ENCODE assay signal across 9 cellular contexts in the genomic region with DNA sequence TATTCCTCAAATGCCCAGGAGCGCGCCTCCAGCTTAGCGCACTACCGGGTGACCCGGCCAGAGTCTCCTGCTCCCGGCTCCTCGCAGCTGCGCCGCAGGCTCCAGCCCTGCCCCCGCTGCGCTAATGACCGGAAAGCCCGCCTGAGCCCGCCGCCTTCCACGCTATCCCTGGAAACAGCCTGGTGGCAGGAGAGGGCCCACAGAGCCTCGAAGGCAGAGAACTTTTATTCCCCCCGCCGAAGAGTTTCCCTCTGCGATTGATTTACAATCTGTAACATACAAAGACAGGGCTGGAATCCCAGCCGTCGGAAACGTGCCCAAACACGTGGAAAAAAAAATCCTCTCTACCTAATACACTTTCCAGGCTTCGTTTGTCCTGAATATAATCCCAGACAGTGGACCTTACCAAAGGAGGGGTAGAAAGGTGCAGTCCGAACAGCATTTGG. TPM values are rescaled to one million over a fixed set of nuclear protein-coding genes. Genes with fewer than 3 reads are reported as not detected.
DNase-seq lines count a peak whose midpoint lies in the region; ATAC-seq and TF ChIP-seq lines count a peak whose summit lies in the region.
"Had no signal": no experiment of that assay in that cellular context is flagged by ENCODE, and none has a peak within 500 bp of the region (broad histone marks: within the 10 kb centered on the region; RNA-seq: fewer than 3 reads in every experiment).

No MANE protein-coding gene starts in this region.

- H2AK5ac ChIP-seq in neuronal stem cell (ENCODE audit: low read depth, low read length) = no peak overlapping the region

- H2BK120ac ChIP-seq in neuronal stem cell (ENCODE audit: low read depth, low read length) = no peak overlapping the region

- H3K9me3 Mint-ChIP-seq in endothelial cell (ENCODE audit: unreplicated experiment) = no peaks in the 10 kb centered on the region

- H3K4me2 ChIP-seq in neuronal stem cell (ENCODE audit: insufficient read depth, low read length, poor library complexity, severe bottlenecking) = peak overlapping the region; percentile 75

- peak overlapping the region; percentile 81 for H3K27ac ChIP-seq in neuronal stem cell (replicated peaks; ENCODE audit: low read length)

- no peak overlapping the region for H3K4me3 Mint-ChIP-seq in endothelial cell (ENCODE audit: unreplicated experiment)

- H3K9me3 ChIP-seq in neuronal stem cell (replicated peaks in 1 of 2; ENCODE audit: control insufficient read depth in 2 of 2, insufficient read depth in 1 of 2, low read depth in 1 of 2, low read length in 2 of 2) (no peaks in the 10 kb centered on the region), MG63 (no peaks in the 10 kb centered on the region)

- H3K9ac ChIP-seq in neuronal stem cell (ENCODE audit: low read depth, low read length, poor library complexity) = peak overlapping the region; percentile 65

- peaks cover 6% of the 10 kb centered on the region for H3K79me1 ChIP-seq in neuronal stem cell (ENCODE audit: low read depth, low read length)

- no peaks in the 10 kb centered on the region for H3K36me3 Mint-ChIP-seq in endothelial cell (ENCODE audit: low read depth, unreplicated experiment)

- no peak for TF ChIP-seq CTCF in endothelial cell (IDR thresholded peaks at IDR 0.05; ENCODE audit: unreplicated experiment)

- peaks cover 23% of the 10 kb centered on the region for H3K4me1 Mint-ChIP-seq in endothelial cell (ENCODE audit: unreplicated experiment)

- H3K4ac ChIP-seq in neuronal stem cell (ENCODE audit: low read length) = no peak overlapping the region

- H4K91ac ChIP-seq in neuronal stem cell (ENCODE audit: low read depth, low read length, poor library complexity) = no peak overlapping the region

- H3K18ac ChIP-seq in neuronal stem cell (ENCODE audit: low read length) = peak overlapping the region; percentile 53

- peak overlapping the region; percentile 89 for H2AFZ ChIP-seq in neuronal stem cell (ENCODE audit: low read length)

- no peak overlapping the region for H2BK15ac ChIP-seq in neuronal stem cell (ENCODE audit: low read length)

- no peak for ATAC-seq in HG02798 (IDR thresholded peaks at IDR 0.05; ENCODE audit: poor library complexity, unreplicated experiment)

- H2BK5ac ChIP-seq in neuronal stem cell (ENCODE audit: low read length) = no peak overlapping the region

- H3K27ac Mint-ChIP-seq in endothelial cell (ENCODE audit: unreplicated experiment) = no peak overlapping the region

- DNase-seq in COR-L47 (lab: John Stamatoyannopoulos, UW) (peak; percentile 45), NCI-H146 (lab: John Stamatoyannopoulos, UW) (peak; percentile 91), endothelial cell (ENCODE audit: low spot score) (peak; percentile 68), neuronal stem cell (ENCODE audit: low spot score) (no peak), SHP77 (lab: John Stamatoyannopoulos, UW) (no peak), MG63 (no peak), hypothalamus (lab: John Stamatoyannopoulos, UW) (no peak)

- H3K27me3 Mint-ChIP-seq in endothelial cell (ENCODE audit: unreplicated experiment) = peaks cover 45% of the 10 kb centered on the region

- WGBS in neuronal stem cell (ENCODE audit: extremely low coverage in 2 of 2, insufficient read length in 2 of 2, insufficient replicate concordance in 1 of 2), 2 donors = no CpG with 5 or more reads among the region's 26 CpGs

- H4K8ac ChIP-seq in neuronal stem cell (ENCODE audit: low read depth, low read length) = no peak overlapping the region

- H3K36me3 ChIP-seq in neuronal stem cell (replicated peaks in 1 of 2; ENCODE audit: control insufficient read depth in 2 of 2, insufficient read depth in 2 of 2, low read length in 2 of 2) (peaks cover 22 to 28% of the 10 kb centered on the region in 2 donors), MG63 (no peaks in the 10 kb centered on the region)

- H3K23ac ChIP-seq in neuronal stem cell (ENCODE audit: low read depth, low read length, poor library complexity) = no peak overlapping the region

- H3K14ac ChIP-seq in neuronal stem cell (ENCODE audit: low read length) = no peak overlapping the region

- H2BK12ac ChIP-seq in neuronal stem cell (ENCODE audit: low read length) = no peak overlapping the region

- peaks cover 0 to 2% (median 0%) of the 10 kb centered on the region in 3 experiments for H3K27me3 ChIP-seq in neuronal stem cell (ENCODE audit: control insufficient read depth in 3 of 3, insufficient read depth in 3 of 3, low read depth in 1 of 3, low read length in 3 of 3)
- H3K27me3 ChIP-seq in MG63 = peaks cover 88% of the 10 kb centered on the region

- H3K4me3 ChIP-seq in neuronal stem cell (ENCODE audit: low read length in 2 of 2) (peak overlapping the region; percentile 71 to 98), MG63 (no peak overlapping the region)

- H3K4me1 ChIP-seq in neuronal stem cell (ENCODE audit: control insufficient read depth in 2 of 2, insufficient read depth in 1 of 2, low read depth in 1 of 2, low read length in 2 of 2) = peaks cover 20 to 22% of the 10 kb centered on the region in 2 donors

RNA-seq across cellular contexts. Expression of a gene that starts 1.5 kb away (rescaled TPM):
- 1.9 TPM for total RNA-seq in endothelial cell (ENCODE audit: unreplicated experiment)
- polyA plus RNA-seq in neuronal stem cell (2013, experiment 1 of 2) = 481 TPM
- 461 TPM for polyA plus RNA-seq in neuronal stem cell (2013, experiment 2 of 2)
- total RNA-seq in MG63 (2014; rRNA removed; shearing (Covaris generic); ENCODE audit: low replicate concordance) = not detected in 2 replicates
- total RNA-seq: dermis microvascular lymphatic vessel endothelial cell had no signal

RNA-seq across cellular contexts. Expression of a gene that starts 39.4 kb away (rescaled TPM):
- total RNA-seq in endothelial cell (ENCODE audit: unreplicated experiment) = 41.0 TPM
- 71.6 TPM for polyA plus RNA-seq in neuronal stem cell (2013, experiment 1 of 2)
- polyA plus RNA-seq in neuronal stem cell (2013, experiment 2 of 2) = 70.1 TPM
- 130 and 148 TPM in 2 replicates for total RNA-seq in MG63 (2014; rRNA removed; shearing (Covaris generic); ENCODE audit: low replicate concordance)

Comparison
In these comparisons a context has a peak if more than half of its experiments do, and no peak if none do; other contexts are left out.
1. DNase-seq: peak in COR-L47 (single experiment), NCI-H146 (single experiment) and endothelial cell (single experiment); none in neuronal stem cell (single experiment), SHP77 (0 of 2), MG63 (single experiment) and hypothalamus (0 of 51).